Comparison of ENCODE assay signal across 2 cellular contexts in the genomic region with DNA sequence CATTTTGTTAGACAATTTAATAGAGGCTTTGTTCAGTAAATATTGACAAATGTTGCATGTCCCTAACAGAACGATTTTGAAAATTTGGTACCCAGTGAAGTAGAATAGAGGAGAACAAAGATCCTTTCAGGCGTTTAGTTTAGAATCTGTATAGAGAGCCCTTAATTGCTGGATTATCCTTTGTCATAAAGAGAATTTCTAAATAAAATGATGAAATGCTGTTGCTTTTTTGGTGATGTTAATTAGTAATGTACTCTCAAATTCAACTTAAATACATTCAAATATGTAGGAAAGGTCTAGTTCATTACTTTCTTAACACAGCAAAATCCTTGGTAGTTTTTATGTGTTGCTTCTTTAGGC.
TF ChIP-seq lines count a peak whose summit lies in the region.

No MANE protein-coding gene starts in this region.

TF ChIP-seq in HCT116, 20 proteins besides CTCF, POLR2A, EP300 and RAD21 (continued from another document):
- TF ChIP-seq, protein P1, sequence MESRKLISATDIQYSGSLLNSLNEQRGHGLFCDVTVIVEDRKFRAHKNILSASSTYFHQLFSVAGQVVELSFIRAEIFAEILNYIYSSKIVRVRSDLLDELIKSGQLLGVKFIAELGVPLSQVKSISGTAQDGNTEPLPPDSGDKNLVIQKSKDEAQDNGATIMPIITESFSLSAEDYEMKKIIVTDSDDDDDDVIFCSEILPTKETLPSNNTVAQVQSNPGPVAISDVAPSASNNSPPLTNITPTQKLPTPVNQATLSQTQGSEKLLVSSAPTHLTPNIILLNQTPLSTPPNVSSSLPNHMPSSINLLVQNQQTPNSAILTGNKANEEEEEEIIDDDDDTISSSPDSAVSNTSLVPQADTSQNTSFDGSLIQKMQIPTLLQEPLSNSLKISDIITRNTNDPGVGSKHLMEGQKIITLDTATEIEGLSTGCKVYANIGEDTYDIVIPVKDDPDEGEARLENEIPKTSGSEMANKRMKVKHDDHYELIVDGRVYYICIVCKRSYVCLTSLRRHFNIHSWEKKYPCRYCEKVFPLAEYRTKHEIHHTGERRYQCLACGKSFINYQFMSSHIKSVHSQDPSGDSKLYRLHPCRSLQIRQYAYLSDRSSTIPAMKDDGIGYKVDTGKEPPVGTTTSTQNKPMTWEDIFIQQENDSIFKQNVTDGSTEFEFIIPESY (IDR thresholded peaks at IDR 0.05; ENCODE audit: extremely low read depth, insufficient replicate concordance, low read length) = no peak
- TF ChIP-seq, protein P2, sequence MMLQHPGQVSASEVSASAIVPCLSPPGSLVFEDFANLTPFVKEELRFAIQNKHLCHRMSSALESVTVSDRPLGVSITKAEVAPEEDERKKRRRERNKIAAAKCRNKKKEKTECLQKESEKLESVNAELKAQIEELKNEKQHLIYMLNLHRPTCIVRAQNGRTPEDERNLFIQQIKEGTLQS (IDR thresholded peaks at IDR 0.05) = no peak
- TF ChIP-seq ZNF274 (IDR thresholded peaks at IDR 0.05; ENCODE audit: low read depth, low read length) = no peak
- TF ChIP-seq ZFX (IDR thresholded peaks at IDR 0.05) = no peak
- TF ChIP-seq, protein P3, sequence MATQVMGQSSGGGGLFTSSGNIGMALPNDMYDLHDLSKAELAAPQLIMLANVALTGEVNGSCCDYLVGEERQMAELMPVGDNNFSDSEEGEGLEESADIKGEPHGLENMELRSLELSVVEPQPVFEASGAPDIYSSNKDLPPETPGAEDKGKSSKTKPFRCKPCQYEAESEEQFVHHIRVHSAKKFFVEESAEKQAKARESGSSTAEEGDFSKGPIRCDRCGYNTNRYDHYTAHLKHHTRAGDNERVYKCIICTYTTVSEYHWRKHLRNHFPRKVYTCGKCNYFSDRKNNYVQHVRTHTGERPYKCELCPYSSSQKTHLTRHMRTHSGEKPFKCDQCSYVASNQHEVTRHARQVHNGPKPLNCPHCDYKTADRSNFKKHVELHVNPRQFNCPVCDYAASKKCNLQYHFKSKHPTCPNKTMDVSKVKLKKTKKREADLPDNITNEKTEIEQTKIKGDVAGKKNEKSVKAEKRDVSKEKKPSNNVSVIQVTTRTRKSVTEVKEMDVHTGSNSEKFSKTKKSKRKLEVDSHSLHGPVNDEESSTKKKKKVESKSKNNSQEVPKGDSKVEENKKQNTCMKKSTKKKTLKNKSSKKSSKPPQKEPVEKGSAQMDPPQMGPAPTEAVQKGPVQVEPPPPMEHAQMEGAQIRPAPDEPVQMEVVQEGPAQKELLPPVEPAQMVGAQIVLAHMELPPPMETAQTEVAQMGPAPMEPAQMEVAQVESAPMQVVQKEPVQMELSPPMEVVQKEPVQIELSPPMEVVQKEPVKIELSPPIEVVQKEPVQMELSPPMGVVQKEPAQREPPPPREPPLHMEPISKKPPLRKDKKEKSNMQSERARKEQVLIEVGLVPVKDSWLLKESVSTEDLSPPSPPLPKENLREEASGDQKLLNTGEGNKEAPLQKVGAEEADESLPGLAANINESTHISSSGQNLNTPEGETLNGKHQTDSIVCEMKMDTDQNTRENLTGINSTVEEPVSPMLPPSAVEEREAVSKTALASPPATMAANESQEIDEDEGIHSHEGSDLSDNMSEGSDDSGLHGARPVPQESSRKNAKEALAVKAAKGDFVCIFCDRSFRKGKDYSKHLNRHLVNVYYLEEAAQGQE (IDR thresholded peaks at IDR 0.05; ENCODE audit: low read depth) = no peak
- no peak for TF ChIP-seq EZH2 (IDR thresholded peaks at IDR 0.05)
- no peak for TF ChIP-seq TCF7L2 (IDR thresholded peaks at IDR 0.05; ENCODE audit: borderline replicate concordance, extremely low read depth, insufficient read depth, insufficient read length)
- TF ChIP-seq SRF (IDR thresholded peaks at IDR 0.05; ENCODE audit: low read depth) = no peak

TF ChIP-seq in WTC11, 78 proteins besides CTCF, POLR2A, EP300 and RAD21 (continued from another document):
- TF ChIP-seq, protein P4, sequence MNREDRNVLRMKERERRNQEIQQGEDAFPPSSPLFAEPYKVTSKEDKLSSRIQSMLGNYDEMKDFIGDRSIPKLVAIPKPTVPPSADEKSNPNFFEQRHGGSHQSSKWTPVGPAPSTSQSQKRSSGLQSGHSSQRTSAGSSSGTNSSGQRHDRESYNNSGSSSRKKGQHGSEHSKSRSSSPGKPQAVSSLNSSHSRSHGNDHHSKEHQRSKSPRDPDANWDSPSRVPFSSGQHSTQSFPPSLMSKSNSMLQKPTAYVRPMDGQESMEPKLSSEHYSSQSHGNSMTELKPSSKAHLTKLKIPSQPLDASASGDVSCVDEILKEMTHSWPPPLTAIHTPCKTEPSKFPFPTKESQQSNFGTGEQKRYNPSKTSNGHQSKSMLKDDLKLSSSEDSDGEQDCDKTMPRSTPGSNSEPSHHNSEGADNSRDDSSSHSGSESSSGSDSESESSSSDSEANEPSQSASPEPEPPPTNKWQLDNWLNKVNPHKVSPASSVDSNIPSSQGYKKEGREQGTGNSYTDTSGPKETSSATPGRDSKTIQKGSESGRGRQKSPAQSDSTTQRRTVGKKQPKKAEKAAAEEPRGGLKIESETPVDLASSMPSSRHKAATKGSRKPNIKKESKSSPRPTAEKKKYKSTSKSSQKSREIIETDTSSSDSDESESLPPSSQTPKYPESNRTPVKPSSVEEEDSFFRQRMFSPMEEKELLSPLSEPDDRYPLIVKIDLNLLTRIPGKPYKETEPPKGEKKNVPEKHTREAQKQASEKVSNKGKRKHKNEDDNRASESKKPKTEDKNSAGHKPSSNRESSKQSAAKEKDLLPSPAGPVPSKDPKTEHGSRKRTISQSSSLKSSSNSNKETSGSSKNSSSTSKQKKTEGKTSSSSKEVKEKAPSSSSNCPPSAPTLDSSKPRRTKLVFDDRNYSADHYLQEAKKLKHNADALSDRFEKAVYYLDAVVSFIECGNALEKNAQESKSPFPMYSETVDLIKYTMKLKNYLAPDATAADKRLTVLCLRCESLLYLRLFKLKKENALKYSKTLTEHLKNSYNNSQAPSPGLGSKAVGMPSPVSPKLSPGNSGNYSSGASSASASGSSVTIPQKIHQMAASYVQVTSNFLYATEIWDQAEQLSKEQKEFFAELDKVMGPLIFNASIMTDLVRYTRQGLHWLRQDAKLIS (CRISPR knock-in tag; IDR thresholded peaks at IDR 0.05; ENCODE audit: borderline replicate concordance) = no peak
- TF ChIP-seq, protein P5, sequence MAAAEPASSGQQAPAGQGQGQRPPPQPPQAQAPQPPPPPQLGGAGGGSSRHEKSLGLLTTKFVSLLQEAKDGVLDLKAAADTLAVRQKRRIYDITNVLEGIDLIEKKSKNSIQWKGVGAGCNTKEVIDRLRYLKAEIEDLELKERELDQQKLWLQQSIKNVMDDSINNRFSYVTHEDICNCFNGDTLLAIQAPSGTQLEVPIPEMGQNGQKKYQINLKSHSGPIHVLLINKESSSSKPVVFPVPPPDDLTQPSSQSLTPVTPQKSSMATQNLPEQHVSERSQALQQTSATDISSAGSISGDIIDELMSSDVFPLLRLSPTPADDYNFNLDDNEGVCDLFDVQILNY (CRISPR knock-in tag; IDR thresholded peaks at IDR 0.05) = no peak
- no peak for TF ChIP-seq KAT7 (CRISPR knock-in tag; IDR thresholded peaks at IDR 0.05; ENCODE audit: borderline replicate concordance)
